ENCODE assay signal across 8 cellular contexts in genomic region chr9:128117613-128118471, GRCh38. TPM values are rescaled to one million over a fixed set of nuclear protein-coding genes. Genes with fewer than 3 reads are reported as not detected.
A peak's percentile ranks its signal among the peaks of the same experiment; 100 is the strongest.
DNase-seq lines count a peak whose midpoint lies in the region; ATAC-seq and TF ChIP-seq lines count a peak whose summit lies in the region.

No MANE protein-coding gene starts in this region.

- H3K27me3 Mint-ChIP-seq in activated T-helper 17 cell treated with anti-CD3 and anti-CD28 coated beads, Interleukin-2, amount 50 U/mL, for 72 hours = no peaks in the 10 kb centered on the region
- no peaks in the 10 kb centered on the region for H3K27me3 Mint-ChIP-seq in nephron progenitor cell (ENCODE audit: low read depth, poor library complexity)

- H2AFZ ChIP-seq in MM.1S (ENCODE audit: low read length) = no peak overlapping the region

- DNase-seq in AG08396 (ENCODE audit: low spot score) (peak; percentile 90), MM.1S (peak; percentile 91), SHP77 treated with DMSO at 0.1 percent for 48 hours (lab: John Stamatoyannopoulos, UW) (peak; percentile 54), fibroblast of pulmonary artery (ENCODE audit: low read depth) (peak; percentile 91), nephron progenitor cell (peak; percentile 99)
- DNase-seq in stimulated activated naive CD8-positive, alpha-beta T cell treated with anti-CD3 and anti-CD28 coated beads, Interleukin-15, Interleukin-2, amounts not matched to agents 100 U/mL and 50 U/mL, for 24 hours = peak; percentile 99

- H3K27ac ChIP-seq in MM.1S (ENCODE audit: low read length) = no peak overlapping the region

- no peaks in the 10 kb centered on the region for H3K36me3 ChIP-seq in MM.1S (replicated peaks; ENCODE audit: insufficient read depth, low read length)

- no peaks in the 10 kb centered on the region for H3K9me2 ChIP-seq in MM.1S (replicated peaks; ENCODE audit: insufficient read depth, low read length)

- peaks cover 5% of the 10 kb centered on the region for H3K4me1 Mint-ChIP-seq in activated T-helper 17 cell treated with anti-CD3 and anti-CD28 coated beads, Interleukin-2, amount 50 U/mL, for 72 hours
- peaks cover 6% of the 10 kb centered on the region for H3K4me1 Mint-ChIP-seq in nephron progenitor cell

- TF ChIP-seq CTCF in MM.1S (IDR thresholded peaks at IDR 0.05; ENCODE audit: low read length) (peak; percentile 100), fibroblast of pulmonary artery (IDR thresholded peaks at IDR 0.05; ENCODE audit: low read length, missing control alignments) (no peak), nephron progenitor cell (IDR thresholded peaks at IDR 0.05) (peak; percentile 100)

- no peaks in the 10 kb centered on the region for H3K4me1 ChIP-seq in MM.1S (ENCODE audit: low read length)

- H3F3A ChIP-seq in MM.1S (ENCODE audit: insufficient read depth, low read length) = no peaks in the 10 kb centered on the region

- no peaks in the 10 kb centered on the region for H4K20me1 ChIP-seq in MM.1S (ENCODE audit: insufficient read depth, low read length)

- no peaks in the 10 kb centered on the region for H3K9me3 Mint-ChIP-seq in activated T-helper 17 cell treated with anti-CD3 and anti-CD28 coated beads, Interleukin-2, amount 50 U/mL, for 72 hours
- H3K9me3 Mint-ChIP-seq in nephron progenitor cell = peaks cover 3% of the 10 kb centered on the region

- H3K27ac Mint-ChIP-seq in activated T-helper 17 cell treated with anti-CD3 and anti-CD28 coated beads, Interleukin-2, amount 50 U/mL, for 72 hours = peak overlapping the region; percentile 52
- H3K27ac Mint-ChIP-seq in nephron progenitor cell = no peak overlapping the region

- H3K36me3 Mint-ChIP-seq in activated T-helper 17 cell treated with anti-CD3 and anti-CD28 coated beads, Interleukin-2, amount 50 U/mL, for 72 hours (ENCODE audit: low read depth) = peaks cover 14% of the 10 kb centered on the region
- H3K36me3 Mint-ChIP-seq in nephron progenitor cell (ENCODE audit: low read depth) = peaks cover 15% of the 10 kb centered on the region

- no peak overlapping the region for H3K9ac ChIP-seq in MM.1S (ENCODE audit: low read length)

- H3K27me3 ChIP-seq in MM.1S (replicated peaks; ENCODE audit: insufficient read depth, low read length) = no peaks in the 10 kb centered on the region

- no peak overlapping the region for H3K4me3 Mint-ChIP-seq in activated T-helper 17 cell treated with anti-CD3 and anti-CD28 coated beads, Interleukin-2, amount 50 U/mL, for 72 hours
- peak overlapping the region; percentile 31 for H3K4me3 Mint-ChIP-seq in nephron progenitor cell

- peak; percentile 50 for ATAC-seq in GM19328 (IDR thresholded peaks at IDR 0.05; ENCODE audit: unreplicated experiment)
- ATAC-seq in activated T-helper 17 cell treated with anti-CD3 and anti-CD28 coated beads, Interleukin-2, amount 50 U/mL, for 72 hours (replicated peaks) = peak; percentile 85
- ATAC-seq in stimulated activated naive CD8-positive, alpha-beta T cell treated with anti-CD3 and anti-CD28 coated beads, Interleukin-15, Interleukin-2, amounts not matched to agents 100 U/mL and 50 U/mL, for 24 hours = peak; percentile 74

- H3K4me3 ChIP-seq in MM.1S (ENCODE audit: low read length) (no peak overlapping the region), fibroblast of pulmonary artery (replicated peaks; ENCODE audit: low read depth, low read length) (no peak overlapping the region)

- no peak overlapping the region for H3K4me2 ChIP-seq in MM.1S (ENCODE audit: low read depth, low read length)

- no peaks in the 10 kb centered on the region for H3K9me3 ChIP-seq in MM.1S (replicated peaks; ENCODE audit: insufficient read depth, low read length)

- H3K79me2 ChIP-seq in MM.1S (ENCODE audit: low read length) = no peaks in the 10 kb centered on the region

RNA-seq across cellular contexts. Expression of gene PTGES2, which starts 9.7 kb away (rescaled TPM):
- total RNA-seq in activated T-helper 17 cell treated with anti-CD3 and anti-CD28 coated beads, Interleukin-2, amount 50 U/mL, for 72 hours = 10 to 100 TPM; 15.3 to 32.3 TPM

RNA-seq across cellular contexts. Expression of gene LCN2, which starts 31.4 kb away (rescaled TPM):
- not detected for total RNA-seq in activated T-helper 17 cell treated with anti-CD3 and anti-CD28 coated beads, Interleukin-2, amount 50 U/mL, for 72 hours

RNA-seq across cellular contexts. Expression of gene BBLN, which starts 42.2 kb away (rescaled TPM):
- 10 to 100 TPM; 65.7 to 71.9 TPM for total RNA-seq in activated T-helper 17 cell treated with anti-CD3 and anti-CD28 coated beads, Interleukin-2, amount 50 U/mL, for 72 hours

RNA-seq across cellular contexts. Expression of gene SLC25A25, which starts 49.8 kb away (rescaled TPM):
- total RNA-seq in activated T-helper 17 cell treated with anti-CD3 and anti-CD28 coated beads, Interleukin-2, amount 50 U/mL, for 72 hours = 10 to 100 TPM; 10.8 to 12.7 TPM

RNA-seq across cellular contexts. Expression of gene NAIF1, which starts 50.7 kb away (rescaled TPM):
- total RNA-seq in activated T-helper 17 cell treated with anti-CD3 and anti-CD28 coated beads, Interleukin-2, amount 50 U/mL, for 72 hours = 10 to 100 TPM in 1 of 2 donors, 1 to 10 TPM in 1; 9.0 to 15.0 TPM
